ENCODE assay signal across 22 cellular contexts in genomic region chr11:130854483-130854882, GRCh38.
DNase-seq lines count a peak whose midpoint lies in the region; ATAC-seq and TF ChIP-seq lines count a peak whose summit lies in the region.
"Had no signal": no experiment of that assay in that cellular context is flagged by ENCODE, and none has a peak within 500 bp of the region (broad histone marks: within the 10 kb centered on the region; RNA-seq: fewer than 3 reads in every experiment).

No MANE protein-coding gene starts in this region.

- TF ChIP-seq POLR2A in breast epithelium (IDR thresholded peaks at IDR 0.05), result no peak

- no peaks in the 10 kb centered on the region for H3K4me1 Mint-ChIP-seq in activated T-helper 17 cell treated with anti-CD3 and anti-CD28 coated beads, Interleukin-2, amount 50 U/mL, for 72 hours

- intact Hi-C loops in breast epithelium (cut with DNase I; ENCODE audit: low total_unique reads), result no loop called here

- ATAC-seq in GM18511 (IDR thresholded peaks at IDR 0.05; ENCODE audit: unreplicated experiment) (peak; percentile 92), GM21367 (IDR thresholded peaks at IDR 0.05; ENCODE audit: unreplicated experiment) (peak; percentile 71), HG02884 (IDR thresholded peaks at IDR 0.05; ENCODE audit: unreplicated experiment) (peak; percentile 66)
- no peak for ATAC-seq in activated T-helper 17 cell treated with anti-CD3 and anti-CD28 coated beads, Interleukin-2, amount 50 U/mL, for 72 hours (replicated peaks)
- ATAC-seq: activated naive CD4-positive, alpha-beta T cell treated with anti-CD3 and anti-CD28 coated beads, Interleukin-2, amount 50 U/mL, for 72 hours; naive thymus-derived CD8-positive, alpha-beta T cell had no signal

- peaks cover 22% of the 10 kb centered on the region for H3K27me3 Mint-ChIP-seq in activated T-helper 17 cell treated with anti-CD3 and anti-CD28 coated beads, Interleukin-2, amount 50 U/mL, for 72 hours

- H3K27me3 ChIP-seq in breast epithelium, result no peaks in the 10 kb centered on the region
- H3K27me3 ChIP-seq: Peyer's patch, sigmoid colon had no signal

- no peak overlapping the region for H3K27ac ChIP-seq in coronary artery
- H3K27ac ChIP-seq in breast epithelium, result no peak overlapping the region
- H3K27ac ChIP-seq: parathyroid adenoma, Peyer's patch, sigmoid colon, WERI-Rb-1 had no signal

- no peak for TF ChIP-seq CTCF in coronary artery (IDR thresholded peaks at IDR 0.05)
- no peak for TF ChIP-seq CTCF in breast epithelium (IDR thresholded peaks at IDR 0.05)

- H3K4me1 ChIP-seq in breast epithelium, result no peaks in the 10 kb centered on the region
- H3K4me1 ChIP-seq: parathyroid adenoma, Peyer's patch had no signal

- no peak overlapping the region for H3K4me3 Mint-ChIP-seq in activated T-helper 17 cell treated with anti-CD3 and anti-CD28 coated beads, Interleukin-2, amount 50 U/mL, for 72 hours
- H3K4me3 Mint-ChIP-seq: activated CD4-positive, alpha-beta memory T cell treated with anti-CD3 and anti-CD28 coated beads for 36 hours; naive thymus-derived CD8-positive, alpha-beta T cell had no signal

- H3K27ac Mint-ChIP-seq in activated T-helper 17 cell treated with anti-CD3 and anti-CD28 coated beads, Interleukin-2, amount 50 U/mL, for 72 hours, result peak overlapping the region; percentile 18
- H3K27ac Mint-ChIP-seq: activated CD4-positive, alpha-beta memory T cell treated with anti-CD3 and anti-CD28 coated beads for 36 hours; activated naive CD4-positive, alpha-beta T cell treated with anti-CD3 and anti-CD28 coated beads, Interleukin-2, amount 50 U/mL, for 72 hours; naive thymus-derived CD8-positive, alpha-beta T cell had no signal

- no peaks in the 10 kb centered on the region for H3K36me3 ChIP-seq in breast epithelium
- H3K36me3 ChIP-seq: Peyer's patch, sigmoid colon, WERI-Rb-1 had no signal

- no peaks in the 10 kb centered on the region for H3K9me3 Mint-ChIP-seq in activated T-helper 17 cell treated with anti-CD3 and anti-CD28 coated beads, Interleukin-2, amount 50 U/mL, for 72 hours
- H3K9me3 Mint-ChIP-seq: activated CD4-positive, alpha-beta memory T cell treated with anti-CD3 and anti-CD28 coated beads for 36 hours had no signal

- H3K4me3 ChIP-seq in coronary artery (no peak overlapping the region), breast epithelium (no peak overlapping the region)
- H3K4me3 ChIP-seq: Peyer's patch, sigmoid colon had no signal

- no peaks in the 10 kb centered on the region for H3K9me3 ChIP-seq in breast epithelium
- H3K9me3 ChIP-seq: Peyer's patch, sigmoid colon had no signal

- H3K36me3 Mint-ChIP-seq in activated T-helper 17 cell treated with anti-CD3 and anti-CD28 coated beads, Interleukin-2, amount 50 U/mL, for 72 hours (ENCODE audit: low read depth), result no peaks in the 10 kb centered on the region
- H3K36me3 Mint-ChIP-seq: activated CD4-positive, alpha-beta memory T cell treated with anti-CD3 and anti-CD28 coated beads for 36 hours; naive thymus-derived CD8-positive, alpha-beta T cell had no signal

- DNase-seq in coronary artery (ENCODE audit: low spot score) (no peak), breast epithelium (ENCODE audit: low spot score in 2 of 2) (no peak), mucosa of gallbladder (ENCODE audit: low spot score) (no peak), A172 (ENCODE audit: low spot score) (no peak)
- DNase-seq: activated CD4-positive, alpha-beta memory T cell treated with anti-CD3 and anti-CD28 coated beads for 36 hours; activated T-cell treated with anti-CD3 and anti-CD28 coated beads, Interleukin-2, amount 50 U/mL, for 1 hour; hippocampal formation; islet precursor cell; Kasumi-1; naive thymus-derived CD8-positive, alpha-beta T cell; NCI-H1417; NCI-H82; Peyer's patch; sigmoid colon; T-helper 2 cell; WERI-Rb-1 had no signal
